Comparison of ENCODE assay signal across 27 cellular contexts in the genomic region with DNA sequence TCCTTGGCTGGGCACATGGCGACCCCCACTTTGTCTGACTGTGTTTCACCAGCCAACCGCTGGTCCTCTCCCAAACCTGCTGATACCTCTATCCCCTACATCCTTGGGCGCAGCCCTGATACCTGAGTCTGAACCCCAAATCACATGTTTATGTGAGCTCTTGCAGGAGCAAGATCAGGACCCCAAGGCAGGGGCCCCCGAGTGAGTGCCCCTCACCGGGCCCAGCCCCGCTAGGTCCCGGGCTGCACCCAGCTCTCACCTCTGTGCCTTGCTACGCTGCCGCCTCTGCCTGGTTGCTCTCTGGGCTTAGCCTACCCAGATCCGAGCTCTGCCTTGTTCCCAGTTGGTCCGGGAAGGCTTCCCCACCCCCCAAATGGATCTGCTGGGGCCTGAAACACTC.
"Had no signal": no experiment of that assay in that cellular context is flagged by ENCODE, and none has a peak within 500 bp of the region (broad histone marks: within the 10 kb centered on the region; RNA-seq: fewer than 3 reads in every experiment).

No MANE protein-coding gene starts in this region.

- H3K27ac ChIP-seq: dorsolateral prefrontal cortex, hepatocyte, neural progenitor cell, parathyroid adenoma, stomach, thyroid gland, vagina had no signal

- H3K4me1 ChIP-seq: parathyroid adenoma, stomach, thyroid gland, vagina had no signal

- H3K4me3 ChIP-seq: dorsolateral prefrontal cortex, hepatocyte, lung, mucosa of descending colon, neural progenitor cell, smooth muscle cell, stomach, thyroid gland, vagina had no signal

- H3K9ac ChIP-seq: neural progenitor cell, parathyroid adenoma had no signal

- H3K4me1 Mint-ChIP-seq: memory B cell; mesothelial cell of epicardium; naive B cell; stimulated activated effector memory CD8-positive, alpha-beta T cell treated with anti-CD3 and anti-CD28 coated beads, Interleukin-12 subunit alpha, Interleukin-12 subunit beta, amount 100 ng/mL, for 72 hours had no signal

- H3K27ac Mint-ChIP-seq: memory B cell; mesothelial cell of epicardium; naive B cell; natural killer cell treated with Interleukin-12 subunit alpha and Interleukin-12 subunit beta and Interleukin-15 and Interleukin-18, amount 100 ng/mL, for 72 hours; progenitor cell of endocrine pancreas; stimulated activated effector memory CD8-positive, alpha-beta T cell treated with anti-CD3 and anti-CD28 coated beads, Interleukin-12 subunit alpha, Interleukin-12 subunit beta, amount 100 ng/mL, for 72 hours had no signal

- H3K9me3 ChIP-seq: mucosa of descending colon, stomach, thyroid gland, vagina had no signal

- H3K9me3 Mint-ChIP-seq: memory B cell; mesothelial cell of epicardium; natural killer cell treated with Interleukin-12 subunit alpha and Interleukin-12 subunit beta and Interleukin-15 and Interleukin-18, amount 100 ng/mL, for 72 hours; neural progenitor cell; stimulated activated effector memory CD8-positive, alpha-beta T cell treated with anti-CD3 and anti-CD28 coated beads, Interleukin-12 subunit alpha, Interleukin-12 subunit beta, amount 100 ng/mL, for 72 hours had no signal

- H3K4me2 ChIP-seq: hepatocyte, neural progenitor cell, smooth muscle cell had no signal

- H3K27me3 ChIP-seq: dorsolateral prefrontal cortex, hepatocyte, neural progenitor cell, thyroid gland, vagina had no signal

- H3K36me3 Mint-ChIP-seq: memory B cell; mesothelial cell of epicardium; naive B cell; natural killer cell treated with Interleukin-12 subunit alpha and Interleukin-12 subunit beta and Interleukin-15 and Interleukin-18, amount 100 ng/mL, for 72 hours; neural progenitor cell; stimulated activated effector memory CD8-positive, alpha-beta T cell treated with anti-CD3 and anti-CD28 coated beads, Interleukin-12 subunit alpha, Interleukin-12 subunit beta, amount 100 ng/mL, for 72 hours had no signal

- DNase-seq: dorsolateral prefrontal cortex; effector CD4-positive, alpha-beta T cell; head of caudate nucleus; left colon; naive B cell; occipital lobe; stimulated activated CD4-positive, alpha-beta T cell treated with anti-CD3 and anti-CD28 coated beads, Interleukin-2, amount 100 ng/mL, for 24 hours; stimulated activated CD4-positive, alpha-beta T cell treated with anti-CD3 and anti-CD28 coated beads, Interleukin-4, amount 100 ng/mL, for 24 hours; stimulated activated naive CD4-positive, alpha-beta T cell treated with Interleukin-2 at 50 U/mL for 16 hours; stomach; thyroid gland; trophoblast cell had no signal

- H3K27me3 Mint-ChIP-seq: natural killer cell treated with Interleukin-12 subunit alpha and Interleukin-12 subunit beta and Interleukin-15 and Interleukin-18, amount 100 ng/mL, for 72 hours; progenitor cell of endocrine pancreas had no signal

- ATAC-seq: left colon; mucosa of descending colon; natural killer cell treated with Interleukin-12 subunit alpha and Interleukin-12 subunit beta and Interleukin-15 and Interleukin-18, amount 100 ng/mL, for 72 hours; sciatic nerve; stimulated activated effector memory CD8-positive, alpha-beta T cell treated with anti-CD3 and anti-CD28 coated beads, Interleukin-12 subunit alpha, Interleukin-12 subunit beta, amount 100 ng/mL, for 72 hours had no signal

- H3K4me3 Mint-ChIP-seq: memory B cell; mesothelial cell of epicardium; naive B cell; natural killer cell treated with Interleukin-12 subunit alpha and Interleukin-12 subunit beta and Interleukin-15 and Interleukin-18, amount 100 ng/mL, for 72 hours; neural progenitor cell; stimulated activated effector memory CD8-positive, alpha-beta T cell treated with anti-CD3 and anti-CD28 coated beads, Interleukin-12 subunit alpha, Interleukin-12 subunit beta, amount 100 ng/mL, for 72 hours had no signal

- H3K36me3 ChIP-seq: neural progenitor cell, stomach, thyroid gland, vagina had no signal

- FAIRE-seq: colon, frontal cortex had no signal
